In the genomic region with DNA sequence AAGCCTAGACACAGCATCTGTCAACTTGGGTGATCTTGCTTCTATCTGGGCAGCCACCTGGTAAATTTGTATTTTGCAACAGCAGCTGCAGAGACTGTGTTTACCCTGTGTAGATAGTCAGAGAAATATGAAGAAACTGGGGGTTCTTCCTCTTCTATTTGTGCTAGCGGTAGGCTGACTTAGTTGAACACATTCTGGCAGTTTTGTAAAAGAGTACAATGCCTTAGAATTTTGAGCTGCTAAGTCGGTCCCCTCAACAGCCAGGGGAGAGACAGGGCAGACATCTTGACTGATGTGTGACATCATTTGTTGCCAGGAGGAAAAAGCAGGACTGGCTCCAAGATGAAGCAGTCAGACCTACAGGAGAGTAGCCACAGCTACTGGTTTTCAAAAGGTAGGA, we compare ENCODE assay signal across 9 cellular contexts. TPM values are rescaled to one million over a fixed set of nuclear protein-coding genes. Genes with fewer than 3 reads are reported as not detected.
DNase-seq lines count a peak whose midpoint lies in the region; ATAC-seq and TF ChIP-seq lines count a peak whose summit lies in the region.
"Had no signal": no experiment of that assay in that cellular context is flagged by ENCODE, and none has a peak within 500 bp of the region (broad histone marks: within the 10 kb centered on the region; RNA-seq: fewer than 3 reads in every experiment).

No MANE protein-coding gene starts in this region.

- no peaks in the 10 kb centered on the region for H3K4me1 Mint-ChIP-seq in activated CD8-positive, alpha-beta T cell treated with anti-CD3 and anti-CD28 coated beads for 36 hours (ENCODE audit: low read depth)

- H3K36me3 Mint-ChIP-seq in activated CD8-positive, alpha-beta T cell treated with anti-CD3 and anti-CD28 coated beads for 36 hours (ENCODE audit: low read depth): no peaks in the 10 kb centered on the region
- H3K36me3 Mint-ChIP-seq: activated naive CD8-positive, alpha-beta T cell had no signal

- no peak overlapping the region for H3K4me3 Mint-ChIP-seq in activated CD8-positive, alpha-beta T cell treated with anti-CD3 and anti-CD28 coated beads for 36 hours
- H3K4me3 Mint-ChIP-seq: activated naive CD8-positive, alpha-beta T cell had no signal

- no peak overlapping the region for H3K27ac ChIP-seq in suprapubic skin

- TF ChIP-seq EP300 in suprapubic skin (IDR thresholded peaks at IDR 0.05): no peak

- peaks cover 3% of the 10 kb centered on the region for H3K27me3 ChIP-seq in suprapubic skin

- CTCF ChIA-PET in activated CD8-positive, alpha-beta T cell treated with anti-CD3 and anti-CD28 coated beads for 36 hours (lab: Charles Lee): interaction anchor here (0.6 kb wide), 1 partner anchor 189 kb away, joined by 3 read pairs; no protein-coding TSS in a partner anchor

- POLR2A ChIA-PET in activated CD8-positive, alpha-beta T cell treated with anti-CD3 and anti-CD28 coated beads for 36 hours (lab: Charles Lee): no interaction called here

- no peak for TF ChIP-seq POLR2A in suprapubic skin (IDR thresholded peaks at IDR 0.05)

- peaks cover 4% of the 10 kb centered on the region for H3K27me3 Mint-ChIP-seq in activated CD8-positive, alpha-beta T cell treated with anti-CD3 and anti-CD28 coated beads for 36 hours

- ATAC-seq in activated CD8-positive, alpha-beta T cell treated with anti-CD3 and anti-CD28 coated beads for 36 hours: no peak

- H3K9me3 Mint-ChIP-seq in activated CD8-positive, alpha-beta T cell treated with anti-CD3 and anti-CD28 coated beads for 36 hours: no peaks in the 10 kb centered on the region

- H3K4me3 ChIP-seq in suprapubic skin: no peak overlapping the region

- TF ChIP-seq CTCF in activated CD8-positive, alpha-beta T cell treated with anti-CD3 and anti-CD28 coated beads for 36 hours (IDR thresholded peaks at IDR 0.05): no peak
- no peak for TF ChIP-seq CTCF in suprapubic skin (IDR thresholded peaks at IDR 0.05)

- H3K36me3 ChIP-seq in suprapubic skin: no peaks in the 10 kb centered on the region

- 41% methylated on average over 2 of the region's 2 CpGs for WGBS in suprapubic skin

- H3K9me3 ChIP-seq in suprapubic skin: no peaks in the 10 kb centered on the region

- no peaks in the 10 kb centered on the region for H3K4me1 ChIP-seq in suprapubic skin

- intact Hi-C loops in activated CD8-positive, alpha-beta T cell treated with anti-CD3 and anti-CD28 coated beads for 36 hours (cut with micrococcal nuclease): no loop called here

- H3K27ac Mint-ChIP-seq in activated CD8-positive, alpha-beta T cell treated with anti-CD3 and anti-CD28 coated beads for 36 hours: no peak overlapping the region
- H3K27ac Mint-ChIP-seq: activated naive CD8-positive, alpha-beta T cell had no signal

- peak; percentile 44 for DNase-seq in GM03348 (ENCODE audit: low spot score)
- DNase-seq in HT-29 (ENCODE audit: low spot score): peak; percentile 12
- DNase-seq in SIG-M5 treated with dmso at 0.1 percent for 504 hours (lab: John Stamatoyannopoulos, UW; ENCODE audit: unreplicated experiment): peak; percentile 63
- peak; percentile 71 for DNase-seq in iPS-NIHi7 (ENCODE audit: extremely low spot score)
- DNase-seq in activated CD8-positive, alpha-beta T cell treated with anti-CD3 and anti-CD28 coated beads for 36 hours: no peak
- no peak for DNase-seq in activated CD8-positive, alpha-beta memory T cell treated with anti-CD3 and anti-CD28 coated beads, Interleukin-2, amount 50 U/mL, for 48 hours
- no peak for DNase-seq in activated CD4-positive, CD25-positive, alpha-beta regulatory T cell treated with anti-CD3 and anti-CD28 coated beads, Interleukin-2, amount 50 U/mL, for 72 hours
- no peak for DNase-seq in suprapubic skin (ENCODE audit: low spot score in 2 of 2)

RNA-seq across cellular contexts. Expression of a gene that starts 53.7 kb away (rescaled TPM):
- not detected in 2 replicates for total RNA-seq in HT-29 (2014; rRNA removed; shearing (Covaris generic))
- total RNA-seq in activated CD8-positive, alpha-beta T cell treated with anti-CD3 and anti-CD28 coated beads for 36 hours: not detected
- not detected for total RNA-seq in suprapubic skin

Comparison
In these comparisons a context has a peak if more than half of its experiments do, and no peak if none do; other contexts are left out.
1. DNase-seq: peak in GM03348 (single experiment), HT-29 (single experiment), SIG-M5 treated with dmso at 0.1 percent for 504 hours (single experiment) and iPS-NIHi7 (single experiment); none in activated CD8-positive, alpha-beta T cell treated with anti-CD3 and anti-CD28 coated beads for 36 hours (single experiment), activated CD8-positive, alpha-beta memory T cell treated with anti-CD3 and anti-CD28 coated beads, Interleukin-2, amount 50 U/mL, for 48 hours (single experiment), activated CD4-positive, CD25-positive, alpha-beta regulatory T cell treated with anti-CD3 and anti-CD28 coated beads, Interleukin-2, amount 50 U/mL, for 72 hours (single experiment) and suprapubic skin (0 of 2).